ENCODE assay signal across 14 cellular contexts in genomic region chr9:126842977-126843799, GRCh38. TPM values are rescaled to one million over a fixed set of nuclear protein-coding genes. Genes with fewer than 3 reads are reported as not detected.
DNase-seq lines count a peak whose midpoint lies in the region; ATAC-seq and TF ChIP-seq lines count a peak whose summit lies in the region.
"Had no signal": no experiment of that assay in that cellular context is flagged by ENCODE, and none has a peak within 500 bp of the region (broad histone marks: within the 10 kb centered on the region; RNA-seq: fewer than 3 reads in every experiment).

No MANE protein-coding gene starts in this region.

- ATAC-seq in activated B cell treated with CpG ODN at 0.5 μM for 24 hours (ENCODE audit: low read depth) (peak; percentile 64), left lobe of liver (peak; percentile 49), GM21723 (IDR thresholded peaks at IDR 0.05; ENCODE audit: unreplicated experiment) (no peak), GM19395 (IDR thresholded peaks at IDR 0.05; ENCODE audit: unreplicated experiment) (no peak)
- ATAC-seq: left colon had no signal

- H3K4me1 ChIP-seq in mammary epithelial cell (ENCODE audit: insufficient read depth, low read length), result peaks cover 21% of the 10 kb centered on the region
- peaks cover 0 to 7% of the 10 kb centered on the region in 2 donors for H3K4me1 ChIP-seq in breast epithelium

- H3K4me3 Mint-ChIP-seq in activated B cell treated with CpG ODN at 0.5 μM for 24 hours, result no peak overlapping the region
- H3K4me3 Mint-ChIP-seq: activated CD4-positive, alpha-beta T cell treated with anti-CD3 and anti-CD28 coated beads, Interleukin-2, amount 10 ng/mL, durations not matched to agents 7 days and 5 days had no signal

- TF ChIP-seq CTCF in mammary epithelial cell (conservative IDR thresholded peaks at IDR 0.05 in 1 of 2, IDR thresholded peaks at IDR 0.05 in 1 of 2; ENCODE audit: extremely low read depth in 1 of 2, insufficient read depth in 1 of 2, low read depth in 1 of 2, low read length in 2 of 2), result no peak
- TF ChIP-seq CTCF in breast epithelium (IDR thresholded peaks at IDR 0.05), result no peak
- no peak for TF ChIP-seq CTCF in activated B cell treated with CpG ODN at 0.5 μM for 24 hours (IDR thresholded peaks at IDR 0.05)

- H3K9ac ChIP-seq in mammary epithelial cell (ENCODE audit: insufficient read depth, low read length), result peak overlapping the region; percentile 11

- BruUV-seq in mammary epithelial cell (replicated peaks; lab: Mats Ljungman, UMichigan), result no TSS peak

- dilution Hi-C loops in mammary epithelial cell (cut with HindIII; ENCODE audit: low sequenced_read_pairs), result no loop called here

- in situ Hi-C loops in mammary epithelial cell (cut with MboI; ENCODE audit: low sequenced_read_pairs in 2 of 2), result no loop called here

- no peak overlapping the region for H2AFZ ChIP-seq in mammary epithelial cell (ENCODE audit: low read depth, low read length)

- H3K27me3 ChIP-seq in mammary epithelial cell (ENCODE audit: insufficient read depth, low read length) (no peaks in the 10 kb centered on the region), breast epithelium (no peaks in the 10 kb centered on the region)
- H3K27me3 ChIP-seq: ovary had no signal

- H4K20me1 ChIP-seq in mammary epithelial cell (ENCODE audit: insufficient read depth, low read length), result no peaks in the 10 kb centered on the region

- intact Hi-C loops in mammary epithelial cell (cut with micrococcal nuclease) (no loop called here), breast epithelium (cut with DNase I; ENCODE audit: low total_unique reads) (no loop called here), activated B cell treated with CpG ODN at 0.5 μM for 24 hours (cut with micrococcal nuclease) (no loop called here)

- no peaks in the 10 kb centered on the region for H3K36me3 ChIP-seq in mammary epithelial cell (ENCODE audit: insufficient read depth, low read length)
- H3K36me3 ChIP-seq in breast epithelium, result no peaks in the 10 kb centered on the region
- H3K36me3 ChIP-seq: ovary had no signal

- no peak for TF ChIP-seq POLR2A in breast epithelium (IDR thresholded peaks at IDR 0.05)

- H3K4me3 ChIP-seq in mammary epithelial cell (replicated peaks in 1 of 3; ENCODE audit: insufficient read depth in 1 of 3, low read depth in 2 of 3, low read length in 3 of 3) (no peak overlapping the region), breast epithelium (no peak overlapping the region)
- H3K4me3 ChIP-seq: coronary artery, ovary, SK-N-MC had no signal

- 53% methylated on average over 7 of the region's 10 CpGs for WGBS in mammary epithelial cell (ENCODE audit: low coverage, missing lambda C conversion rate)

- peak; percentile 38 for DNase-seq in mammary epithelial cell
- no peak for DNase-seq in breast epithelium (ENCODE audit: low spot score in 2 of 2)
- no peak for DNase-seq in activated B cell treated with CpG ODN at 0.5 μM for 24 hours
- DNase-seq in left lobe of liver (ENCODE audit: low spot score), result no peak
- peak; percentile 81 for DNase-seq in superior temporal gyrus (ENCODE audit: extremely low spot score)
- DNase-seq in stimulated activated CD4-positive, alpha-beta T cell treated with anti-CD3 and anti-CD28 coated beads, Interleukin-15, amount 100 ng/mL, for 24 hours, result no peak
- DNase-seq: activated CD4-positive, alpha-beta T cell treated with anti-CD3 and anti-CD28 coated beads, Interleukin-2, amount 10 ng/mL, durations not matched to agents 7 days and 5 days; activated naive CD4-positive, alpha-beta T cell treated with Interleukin-2 at 50 U/mL for 16 hours; left colon; ovary had no signal

- peaks cover 6% of the 10 kb centered on the region for H3K79me2 ChIP-seq in mammary epithelial cell (ENCODE audit: insufficient read depth, low read length)

- H3K9me3 Mint-ChIP-seq in activated B cell treated with CpG ODN at 0.5 μM for 24 hours, result no peaks in the 10 kb centered on the region
- H3K9me3 Mint-ChIP-seq: activated CD4-positive, alpha-beta T cell treated with anti-CD3 and anti-CD28 coated beads, Interleukin-2, amount 10 ng/mL, durations not matched to agents 7 days and 5 days had no signal

- H3K27ac Mint-ChIP-seq in activated B cell treated with CpG ODN at 0.5 μM for 24 hours, result no peak overlapping the region
- H3K27ac Mint-ChIP-seq: activated CD4-positive, alpha-beta T cell treated with anti-CD3 and anti-CD28 coated beads, Interleukin-2, amount 10 ng/mL, durations not matched to agents 7 days and 5 days had no signal

- POLR2A ChIA-PET in activated B cell treated with CpG ODN at 0.5 μM for 24 hours (lab: Charles Lee), result interaction anchor here (0.6 kb wide), 1 partner anchor 25 kb away, joined by 4 read pairs; no protein-coding TSS in a partner anchor

- peaks cover 2% of the 10 kb centered on the region for H3K27me3 Mint-ChIP-seq in activated B cell treated with CpG ODN at 0.5 μM for 24 hours
- H3K27me3 Mint-ChIP-seq: activated CD4-positive, alpha-beta T cell treated with anti-CD3 and anti-CD28 coated beads, Interleukin-2, amount 10 ng/mL, durations not matched to agents 7 days and 5 days had no signal

- H3K4me2 ChIP-seq in mammary epithelial cell (ENCODE audit: insufficient read depth, low read depth, low read length), result peak overlapping the region; percentile 21

- H3K27ac ChIP-seq in mammary epithelial cell (ENCODE audit: insufficient read depth, low read depth, low read length) (peak overlapping the region; percentile 11), breast epithelium (peak overlapping the region in 1 of 2 donors; percentile 58)
- H3K27ac ChIP-seq: coronary artery, ovary, SK-N-MC had no signal

- CTCF ChIA-PET in mammary epithelial cell (lab: Charles Lee; ENCODE audit: low non-redundant PET) (interaction anchor here (0.6 kb wide), 1 partner anchor 136 kb away, joined by 3 read pairs; no protein-coding TSS in a partner anchor), activated B cell treated with CpG ODN at 0.5 μM for 24 hours (lab: Charles Lee) (no interaction called here)

- H3K4me1 Mint-ChIP-seq in activated B cell treated with CpG ODN at 0.5 μM for 24 hours, result peaks cover 15% of the 10 kb centered on the region

- no peaks in the 10 kb centered on the region for H3K9me3 ChIP-seq in mammary epithelial cell (replicated peaks; ENCODE audit: insufficient read depth, low read length)
- no peaks in the 10 kb centered on the region for H3K9me3 ChIP-seq in breast epithelium
- H3K9me3 ChIP-seq: ovary had no signal

- peaks cover 10% of the 10 kb centered on the region for H3K36me3 Mint-ChIP-seq in activated B cell treated with CpG ODN at 0.5 μM for 24 hours (ENCODE audit: low read depth)

RNA-seq across cellular contexts. Expression of gene ZBTB34, which starts 17.3 kb away (rescaled TPM):
- 10 to 100 TPM in 1 of 2 donors, 1 to 10 TPM in 1; 5.1 to 10.3 TPM for total RNA-seq in mammary epithelial cell
- polyA plus RNA-seq in mammary epithelial cell, result 3.4 TPM
- polyA minus RNA-seq in mammary epithelial cell, result 7.0 TPM
- total RNA-seq in breast epithelium, result 10 to 100 TPM in 2 of 3 donors, 1 to 10 TPM in 1; 9.2 to 13.9 (median 12.2) TPM
- total RNA-seq in activated B cell treated with CpG ODN at 0.5 μM for 24 hours, result 7.9 and 8.9 TPM in 2 replicates
- 2.7 TPM for total RNA-seq in left lobe of liver

RNA-seq across cellular contexts. Expression of gene ZBTB43, which starts 38.3 kb away (rescaled TPM):
- total RNA-seq in mammary epithelial cell (10 to 100 TPM; 24.0 to 32.4 TPM), breast epithelium (10 to 100 TPM; 10.9 to 20.6 (median 13.1) TPM), activated B cell treated with CpG ODN at 0.5 μM for 24 hours (20.3 and 22.8 TPM in 2 replicates), left lobe of liver (8.2 TPM)
- 7.0 TPM for polyA plus RNA-seq in mammary epithelial cell
- polyA minus RNA-seq in mammary epithelial cell, result 6.4 TPM

Comparison
In these comparisons a context has a peak if more than half of its experiments do, and no peak if none do; other contexts are left out.
1. DNase-seq: peak in mammary epithelial cell (single experiment) and superior temporal gyrus (single experiment); none in breast epithelium (0 of 2), activated B cell treated with CpG ODN at 0.5 μM for 24 hours (single experiment), left lobe of liver (single experiment) and stimulated activated CD4-positive, alpha-beta T cell treated with anti-CD3 and anti-CD28 coated beads, Interleukin-15, amount 100 ng/mL, for 24 hours (single experiment).
2. ATAC-seq: peak in activated B cell treated with CpG ODN at 0.5 μM for 24 hours (single experiment) and left lobe of liver (single experiment); none in GM21723 (single experiment) and GM19395 (single experiment).